In genomic region chr22:24952837-24953293, GRCh38 we compare ENCODE assay signal across 8 cellular contexts. TPM values are rescaled to one million over a fixed set of nuclear protein-coding genes. Genes with fewer than 3 reads are reported as not detected.
DNase-seq lines count a peak whose midpoint lies in the region; ATAC-seq and TF ChIP-seq lines count a peak whose summit lies in the region.

No MANE protein-coding gene starts in this region.

- peaks cover 13% of the 10 kb centered on the region for H3K27me3 Mint-ChIP-seq in type B pancreatic cell

- TF ChIP-seq CTCF in A673 (conservative IDR thresholded peaks at IDR 0.05; ENCODE audit: low read depth, low read length) (no peak), type B pancreatic cell (conservative IDR thresholded peaks at IDR 0.05) (no peak)

- H3K4me3 Mint-ChIP-seq in type B pancreatic cell = peak overlapping the region; percentile 99

- no peaks in the 10 kb centered on the region for H3K36me3 Mint-ChIP-seq in type B pancreatic cell

- WGBS in mesodermal cell (ENCODE audit: insufficient coverage in 2 of 2), 2 experiments = 0 to 1% methylated on average over 23 to 29 of the region's 29 CpGs

- POLR2A ChIA-PET in A673 (lab: Charles Lee; ENCODE audit: low non-redundant PET) = interaction anchor here (0.6 kb wide), 1 partner anchor 18 kb away, joined by 5 read pairs; no protein-coding TSS in a partner anchor

- peak overlapping the region; percentile 87 for H3K9ac ChIP-seq in endocrine pancreas (ENCODE audit: control insufficient read depth, insufficient read depth, low read length)

- H3K36me3 ChIP-seq in A673 (ENCODE audit: insufficient read depth, low read length, poor library complexity, severe bottlenecking) = no peaks in the 10 kb centered on the region
- 0 out of 2 replicates have a peak, but pooled peaks cover 3% of the 10 kb centered on the region for H3K36me3 ChIP-seq in SJSA1
- no peaks in the 10 kb centered on the region for H3K36me3 ChIP-seq in endocrine pancreas (ENCODE audit: control insufficient read depth, insufficient read depth, low read length)
- H3K36me3 ChIP-seq in mesodermal cell (ENCODE audit: control insufficient read depth, insufficient read depth, low read length) = no peaks in the 10 kb centered on the region

- ATAC-seq in GM21381 (IDR thresholded peaks at IDR 0.05; ENCODE audit: unreplicated experiment) (peak; percentile 17), GM21529 (IDR thresholded peaks at IDR 0.05; ENCODE audit: unreplicated experiment) (no peak), GM19023 (IDR thresholded peaks at IDR 0.05; ENCODE audit: unreplicated experiment) (no peak)

- H3K27ac Mint-ChIP-seq in type B pancreatic cell = peak overlapping the region; percentile 94

- peaks cover 31% of the 10 kb centered on the region for H3K4me1 Mint-ChIP-seq in type B pancreatic cell (ENCODE audit: unreplicated experiment)

- H3K9me3 Mint-ChIP-seq in type B pancreatic cell = no peaks in the 10 kb centered on the region

- DNase-seq in A673 (ENCODE audit: low spot score) (peak; percentile 62), SJSA1 (ENCODE audit: low read depth in 1 of 2, low spot score in 2 of 2) (peak in 1 of 2 experiments; percentile 5), type B pancreatic cell (ENCODE audit: extremely low spot score, unreplicated experiment) (peak; percentile 71)

- no TSS peak for BruUV-seq in A673 (replicated peaks; lab: Mats Ljungman, UMichigan)

- H3K27me3 ChIP-seq in A673 (replicated peaks; ENCODE audit: insufficient read depth, low read depth, low read length, poor library complexity) (no peaks in the 10 kb centered on the region), SJSA1 (replicated peaks) (peaks cover 22% of the 10 kb centered on the region), endocrine pancreas (ENCODE audit: control insufficient read depth, insufficient read depth, low read length) (no peaks in the 10 kb centered on the region)

- intact Hi-C loops in A673 (cut with micrococcal nuclease; ENCODE audit: unreplicated experiment) = loop anchor here (1.0 kb wide), 1 partner anchor 95 kb away; no protein-coding TSS in a partner anchor

- H3K4me1 ChIP-seq in A673 (ENCODE audit: insufficient read depth, low read length, poor library complexity, severe bottlenecking) (peaks cover 11% of the 10 kb centered on the region), SJSA1 (replicated peaks) (peaks cover 14% of the 10 kb centered on the region), endocrine pancreas (ENCODE audit: control insufficient read depth, insufficient read depth, low read length) (no peaks in the 10 kb centered on the region), mesodermal cell (ENCODE audit: control insufficient read depth, insufficient read depth, low read length, poor library complexity, severe bottlenecking) (peaks cover 22% of the 10 kb centered on the region)

- peak overlapping the region; percentile 69 for H3K4me3 ChIP-seq in A673 (ENCODE audit: low read depth, low read length, poor library complexity, severe bottlenecking)
- H3K4me3 ChIP-seq in SJSA1 = peak overlapping the region; percentile 47
- H3K4me3 ChIP-seq in endocrine pancreas (ENCODE audit: control insufficient read depth, insufficient read depth, low read length) = peak overlapping the region; percentile 52
- peak overlapping the region; percentile 66 for H3K4me3 ChIP-seq in mesodermal cell (ENCODE audit: extremely low read depth, insufficient read depth, low read length, poor library complexity, severe bottlenecking)

- CTCF ChIA-PET in A673 (lab: Charles Lee) = interaction anchor here (0.7 kb wide), 1 partner anchor 94 kb away, joined by 3 read pairs; no protein-coding TSS in a partner anchor

- no peaks in the 10 kb centered on the region for H3K9me3 ChIP-seq in A673 (ENCODE audit: low read depth, low read length, poor library complexity, severe bottlenecking)
- H3K9me3 ChIP-seq in SJSA1 (replicated peaks) = 0 out of 2 replicates have a peak, but pooled peaks cover 5% of the 10 kb centered on the region
- H3K9me3 ChIP-seq in endocrine pancreas (ENCODE audit: control insufficient read depth, low read length) = no peaks in the 10 kb centered on the region
- H3K9me3 ChIP-seq in mesodermal cell (ENCODE audit: control insufficient read depth, low read length) = no peaks in the 10 kb centered on the region

- H3K27ac ChIP-seq in A673 (ENCODE audit: low read depth, low read length, poor library complexity, severe bottlenecking) (peak overlapping the region; percentile 51), SJSA1 (no peak overlapping the region), mesodermal cell (ENCODE audit: low read depth, low read length, severe bottlenecking) (peak overlapping the region; percentile 88)

RNA-seq across cellular contexts. Expression of gene KIAA1671, which starts 0.3 kb away (rescaled TPM):
- 12.8 and 15.0 TPM in 2 replicates for total RNA-seq in A673 (2021)
- 0.03 TPM in 2 replicates for total RNA-seq in SJSA1 (2014; rRNA removed; shearing (Covaris generic))
- 18.5 TPM for polyA plus RNA-seq in mesodermal cell (2013, experiment 1 of 2)
- polyA plus RNA-seq in mesodermal cell (2013, experiment 2 of 2) = 17.5 TPM
- 22.9 and 28.5 TPM in 2 replicates for total RNA-seq in type B pancreatic cell (ENCODE audit: low replicate concordance)

RNA-seq across cellular contexts. Expression of gene LHFPL7, which starts 6.4 kb away (rescaled TPM):
- total RNA-seq in A673 (2021) = not detected in 2 replicates
- total RNA-seq in SJSA1 (2014; rRNA removed; shearing (Covaris generic)) = 0.11 TPM in 1 of 2 replicates, not detected in the other
- not detected for polyA plus RNA-seq in mesodermal cell (2013, experiment 1 of 2)
- not detected for polyA plus RNA-seq in mesodermal cell (2013, experiment 2 of 2)
- not detected in 2 replicates for total RNA-seq in type B pancreatic cell (ENCODE audit: low replicate concordance)

Comparison
In these comparisons a context has a peak if more than half of its experiments do, and no peak if none do; other contexts are left out.
1. RNA of gene KIAA1671, which starts 0.3 kb away (total RNA-seq): 22.9 to 28.5 TPM in type B pancreatic cell and 12.8 to 15.0 TPM in A673; 0.03 TPM in SJSA1; every median in the first group is over 10 times any median in the second.
2. Peak in every context shown above with its lines, with median percentiles within 50 percentile points of each other: H3K4me3 ChIP-seq.